ENCODE assay signal across 11 cellular contexts in genomic region chr15:52082197-52083036, GRCh38. TPM values are rescaled to one million over a fixed set of nuclear protein-coding genes. Genes with fewer than 3 reads are reported as not detected.
DNase-seq lines count a peak whose midpoint lies in the region; ATAC-seq, FAIRE-seq and TF ChIP-seq lines count a peak whose summit lies in the region.
"Had no signal": no experiment of that assay in that cellular context is flagged by ENCODE, and none has a peak within 500 bp of the region (broad histone marks: within the 10 kb centered on the region; RNA-seq: fewer than 3 reads in every experiment).

No MANE protein-coding gene starts in this region.

- peak; percentile 29 for DNase-seq in AG04450 (ENCODE audit: low read depth, low spot score)
- peak; percentile 40 for DNase-seq in GM19238 (ENCODE audit: insufficient read length, low spot score)
- peak; percentile 46 for DNase-seq in SKM-1 (lab: John Stamatoyannopoulos, UW; ENCODE audit: unreplicated experiment)
- no peak for DNase-seq in central memory CD4-positive, alpha-beta T cell
- no peak for DNase-seq in DMS153 treated with DMSO at 0.1 percent for 48 hours (lab: John Stamatoyannopoulos, UW; ENCODE audit: unreplicated experiment)
- DNase-seq in kidney = no peak
- DNase-seq in NCI-H2227 treated with DMSO at 0.1 percent for 48 hours (lab: John Stamatoyannopoulos, UW) = no peak
- DNase-seq: NCI-H526 treated with DMSO at 0.1 percent for 48 hours had no signal

- H3K27ac ChIP-seq in AG04450 (ENCODE audit: low read depth, low read length) (no peak overlapping the region), kidney (ENCODE audit: low read depth in 2 of 2, low read length in 2 of 2) (no peak overlapping the region)
- H3K27ac ChIP-seq: C4-2B had no signal

- intact Hi-C loops in kidney (cut with DNase I) = no loop called here

- no peaks in the 10 kb centered on the region for H3K27me3 ChIP-seq in AG04450 (ENCODE audit: control insufficient read depth, insufficient read depth, low read length)

- no peaks in the 10 kb centered on the region for H3K4me1 ChIP-seq in kidney (ENCODE audit: control insufficient read depth in 1 of 2, insufficient read depth in 1 of 2, low read depth in 1 of 2, low read length in 2 of 2)

- no peak overlapping the region for H3K9ac ChIP-seq in kidney (ENCODE audit: low read length in 2 of 2)

- no peak overlapping the region for H3K4me3 ChIP-seq in AG04450 (ENCODE audit: low read depth, low read length)
- no peak overlapping the region for H3K4me3 ChIP-seq in kidney (ENCODE audit: low read length in 2 of 2)
- H3K4me3 ChIP-seq: lung had no signal

- TF ChIP-seq CTCF in AG04450 (IDR thresholded peaks at IDR 0.05; ENCODE audit: low read depth, low read length) = no peak
- no peak for TF ChIP-seq CTCF in kidney (IDR thresholded peaks at IDR 0.05; ENCODE audit: borderline replicate concordance, extremely low read depth, insufficient read depth)

- POLR2A ChIA-PET in AG04450 (lab: Yijun Ruan, JAX) = interaction anchor here (0.6 to 0.9 kb wide), 2 partner anchors 14 to 33 kb away, joined by 3 to 7 read pairs; no protein-coding TSS in a partner anchor

- no peaks in the 10 kb centered on the region; the same call in 1 of the 2 replicates for H3K9me3 ChIP-seq in AG04450 (ENCODE audit: control insufficient read depth, insufficient read depth, low read length)
- peaks cover 0 to 3% of the 10 kb centered on the region in 2 donors for H3K9me3 ChIP-seq in kidney (ENCODE audit: control insufficient read depth in 1 of 2, low read length in 2 of 2)

- FAIRE-seq in kidney (lab: Jason Lieb, UNC) = no peak

- no peaks in the 10 kb centered on the region for H3K36me3 ChIP-seq in kidney (ENCODE audit: control insufficient read depth in 1 of 2, insufficient read depth in 2 of 2, low read length in 2 of 2)

- peak; percentile 71 for ATAC-seq in HG03066 (IDR thresholded peaks at IDR 0.05; ENCODE audit: low read depth, unreplicated experiment)

- CTCF ChIA-PET in AG04450 (lab: Charles Lee) = interaction anchor here (1.1 to 2.2 kb wide), 4 partner anchors 10 to 126 kb away, joined by 3 to 6 read pairs (median 6); no protein-coding TSS in a partner anchor

RNA-seq across cellular contexts. Expression of gene BCL2L10, which starts 30.2 kb away (rescaled TPM):
- 0.11 and 0.15 TPM in 2 replicates for polyA plus RNA-seq in AG04450 (2011; rRNA removed)
- not detected in 2 replicates for polyA minus RNA-seq in AG04450 (2011; rRNA and poly(A)+ RNA removed)
- total RNA-seq in kidney = 1.4 TPM
- polyA plus RNA-seq in kidney (ENCODE audit: insufficient read depth, low read depth, low replicate concordance) = 3.3 TPM

Comparison
In these comparisons a context has a peak if more than half of its experiments do, and no peak if none do; other contexts are left out.
1. DNase-seq: peak in AG04450 (single experiment), GM19238 (single experiment) and SKM-1 (single experiment); none in central memory CD4-positive, alpha-beta T cell (single experiment), DMS153 treated with DMSO at 0.1 percent for 48 hours (single experiment), kidney (single experiment) and NCI-H2227 treated with DMSO at 0.1 percent for 48 hours (single experiment).